23 cellular contexts compared by ENCODE assay signal in genomic region chr4:85482000-85482738, GRCh38. TPM values are rescaled to one million over a fixed set of nuclear protein-coding genes. Genes with fewer than 3 reads are reported as not detected.
A peak's percentile ranks its signal among the peaks of the same experiment; 100 is the strongest.
DNase-seq lines count a peak whose midpoint lies in the region; ATAC-seq and TF ChIP-seq lines count a peak whose summit lies in the region.
"Had no signal": no experiment of that assay in that cellular context is flagged by ENCODE, and none has a peak within 500 bp of the region (broad histone marks: within the 10 kb centered on the region; RNA-seq: fewer than 3 reads in every experiment).

No MANE protein-coding gene starts in this region.

- ATAC-seq in GM21423 (IDR thresholded peaks at IDR 0.05; ENCODE audit: unreplicated experiment) (peak; percentile 27), activated B cell treated with CpG ODN at 0.5 μM for 24 hours (ENCODE audit: low read depth) (peak; percentile 35), HG02884 (IDR thresholded peaks at IDR 0.05; ENCODE audit: unreplicated experiment) (no peak)
- ATAC-seq in stimulated activated naive B cell treated with anti-CD40 and anti-IgM and Interleukin-4, amounts not matched to agents 10 μg/mL and 1 μg/mL and 100 μg/mL, for 72 hours (replicated peaks), result peak; percentile 65 to 70
- ATAC-seq: heart left ventricle had no signal

- H3K27me3 Mint-ChIP-seq in activated B cell treated with CpG ODN at 0.5 μM for 24 hours, result no peaks in the 10 kb centered on the region
- H3K27me3 Mint-ChIP-seq in stimulated activated naive B cell treated with anti-CD40 and anti-IgM and Interleukin-4, amounts not matched to agents 10 μg/mL and 1 μg/mL and 100 μg/mL, for 72 hours, result no peaks in the 10 kb centered on the region
- no peaks in the 10 kb centered on the region for H3K27me3 Mint-ChIP-seq in Calu3 (ENCODE audit: unreplicated experiment)

- no peaks in the 10 kb centered on the region for H3F3A ChIP-seq in smooth muscle cell (ENCODE audit: low read depth)

- no peaks in the 10 kb centered on the region for H3K4me1 ChIP-seq in smooth muscle cell (ENCODE audit: low read depth)

- CTCF ChIA-PET in activated B cell treated with CpG ODN at 0.5 μM for 24 hours (lab: Charles Lee) (no interaction called here), Calu3 (lab: Charles Lee) (no interaction called here)

- H3K4me3 Mint-ChIP-seq in activated B cell treated with CpG ODN at 0.5 μM for 24 hours (peak overlapping the region; percentile 9), Calu3 (ENCODE audit: low read depth, unreplicated experiment) (no peak overlapping the region)
- peak overlapping the region in 1 of 2 donors; percentile 48 for H3K4me3 Mint-ChIP-seq in stimulated activated naive B cell treated with anti-CD40 and anti-IgM and Interleukin-4, amounts not matched to agents 10 μg/mL and 1 μg/mL and 100 μg/mL, for 72 hours
- H3K4me3 Mint-ChIP-seq: activated CD4-positive, alpha-beta memory T cell treated with anti-CD3 and anti-CD28 coated beads for 36 hours; immature natural killer cell had no signal

- H3K4me1 Mint-ChIP-seq in activated B cell treated with CpG ODN at 0.5 μM for 24 hours (peaks cover 69% of the 10 kb centered on the region), Calu3 (ENCODE audit: low read depth, unreplicated experiment) (no peaks in the 10 kb centered on the region)
- H3K4me1 Mint-ChIP-seq in stimulated activated naive B cell treated with anti-CD40 and anti-IgM and Interleukin-4, amounts not matched to agents 10 μg/mL and 1 μg/mL and 100 μg/mL, for 72 hours, result peaks cover 38 to 42% of the 10 kb centered on the region in 2 donors
- H3K4me1 Mint-ChIP-seq: immature natural killer cell had no signal

- peaks cover 23% of the 10 kb centered on the region for H3K36me3 Mint-ChIP-seq in activated B cell treated with CpG ODN at 0.5 μM for 24 hours (ENCODE audit: low read depth)
- peaks cover 0 to 4% of the 10 kb centered on the region in 2 donors for H3K36me3 Mint-ChIP-seq in stimulated activated naive B cell treated with anti-CD40 and anti-IgM and Interleukin-4, amounts not matched to agents 10 μg/mL and 1 μg/mL and 100 μg/mL, for 72 hours
- H3K36me3 Mint-ChIP-seq in Calu3 (ENCODE audit: insufficient read depth, unreplicated experiment), result no peaks in the 10 kb centered on the region
- H3K36me3 Mint-ChIP-seq: activated CD4-positive, alpha-beta memory T cell treated with anti-CD3 and anti-CD28 coated beads for 36 hours; immature natural killer cell had no signal

- no TSS peak for BruUV-seq in Calu3 (replicated peaks; lab: Mats Ljungman, UMichigan)

- peaks cover 20% of the 10 kb centered on the region for H3K79me2 ChIP-seq in smooth muscle cell (ENCODE audit: low read depth)

- intact Hi-C loops in activated B cell treated with CpG ODN at 0.5 μM for 24 hours (cut with micrococcal nuclease) (loop anchor here (2.0 kb wide), 1 partner anchor 17 kb away; no protein-coding TSS in a partner anchor), Calu3 (cut with micrococcal nuclease; ENCODE audit: unreplicated experiment) (no loop called here)

- DNase-seq in NB4 (ENCODE audit: low read depth) (peak; percentile 8), activated B cell treated with CpG ODN at 0.5 μM for 24 hours (no peak), smooth muscle cell (lab: John Stamatoyannopoulos, UW; ENCODE audit: unreplicated experiment) (no peak), T-helper 9 cell (no peak), Calu3 (no peak)
- no peak for DNase-seq in stimulated activated naive B cell treated with anti-CD40 and anti-IgM and Interleukin-4, amounts not matched to agents 10 μg/mL and 1 μg/mL and 100 μg/mL, for 72 hours
- DNase-seq: activated CD4-positive, alpha-beta memory T cell treated with anti-CD3 and anti-CD28 coated beads for 36 hours; activated naive CD4-positive, alpha-beta T cell treated with Interleukin-2 at 50 U/mL for 16 hours; activated T-cell treated with anti-CD3 and anti-CD28 coated beads, Interleukin-2, amount 50 U/mL, for 1 hour; dermis blood vessel endothelial cell; DMS79 treated with DMSO at 0.1 percent for 48 hours; GM23248; heart left ventricle; immature natural killer cell; left ventricle myocardium inferior; NCI-H524 treated with DMSO at 0.1 percent for 48 hours; SIG-M5; stimulated activated CD4-positive, alpha-beta T cell treated with anti-CD3 and anti-CD28 coated beads, Interleukin-4, amount 100 ng/mL, for 4 hours; substantia nigra; T-helper 1 cell had no signal

- POLR2A ChIA-PET in activated B cell treated with CpG ODN at 0.5 μM for 24 hours (lab: Charles Lee), result interaction anchor here (1.4 kb wide), 1 partner anchor 56 kb away, joined by 3 read pairs; no protein-coding TSS in a partner anchor

- TF ChIP-seq CTCF in NB4 (IDR thresholded peaks at IDR 0.05; ENCODE audit: low read depth, low read length) (no peak), activated B cell treated with CpG ODN at 0.5 μM for 24 hours (IDR thresholded peaks at IDR 0.05) (no peak), smooth muscle cell (IDR thresholded peaks at IDR 0.05; ENCODE audit: borderline replicate concordance, insufficient read depth, poor library complexity, severe bottlenecking) (no peak), Calu3 (IDR thresholded peaks at IDR 0.05; ENCODE audit: unreplicated experiment) (no peak)

- no peak for TF ChIP-seq POLR2A in NB4 (IDR thresholded peaks at IDR 0.05; ENCODE audit: extremely low read depth, insufficient read length)

- H3K27ac Mint-ChIP-seq in activated B cell treated with CpG ODN at 0.5 μM for 24 hours (peak overlapping the region; percentile 81), Calu3 (ENCODE audit: unreplicated experiment) (no peak overlapping the region)
- peak overlapping the region; percentile 78 for H3K27ac Mint-ChIP-seq in stimulated activated naive B cell treated with anti-CD40 and anti-IgM and Interleukin-4, amounts not matched to agents 10 μg/mL and 1 μg/mL and 100 μg/mL, for 72 hours
- H3K27ac Mint-ChIP-seq: activated CD4-positive, alpha-beta memory T cell treated with anti-CD3 and anti-CD28 coated beads for 36 hours; immature natural killer cell had no signal

- no peaks in the 10 kb centered on the region for H3K9me3 ChIP-seq in smooth muscle cell (replicated peaks; ENCODE audit: low read depth)
- H3K9me3 ChIP-seq: heart left ventricle, left ventricle myocardium inferior had no signal

- no peak overlapping the region for H2AFZ ChIP-seq in smooth muscle cell (ENCODE audit: low read depth)
- H2AFZ ChIP-seq: GM23248 had no signal

- H3K9me3 Mint-ChIP-seq in activated B cell treated with CpG ODN at 0.5 μM for 24 hours (no peaks in the 10 kb centered on the region), Calu3 (ENCODE audit: low read depth, unreplicated experiment) (no peaks in the 10 kb centered on the region)
- no peaks in the 10 kb centered on the region for H3K9me3 Mint-ChIP-seq in stimulated activated naive B cell treated with anti-CD40 and anti-IgM and Interleukin-4, amounts not matched to agents 10 μg/mL and 1 μg/mL and 100 μg/mL, for 72 hours
- H3K9me3 Mint-ChIP-seq: activated CD4-positive, alpha-beta memory T cell treated with anti-CD3 and anti-CD28 coated beads for 36 hours had no signal

- no peaks in the 10 kb centered on the region for H3K36me3 ChIP-seq in smooth muscle cell (ENCODE audit: low read depth)
- H3K36me3 ChIP-seq: heart left ventricle, left ventricle myocardium inferior had no signal

- no peak overlapping the region for H3K27ac ChIP-seq in smooth muscle cell (ENCODE audit: low read depth)
- H3K27ac ChIP-seq: GM23248, heart left ventricle, KMS-11, left ventricle myocardium inferior had no signal

- H3K4me2 ChIP-seq in smooth muscle cell, result no peak overlapping the region
- H3K4me2 ChIP-seq: KMS-11 had no signal

- H4K20me1 ChIP-seq in smooth muscle cell (ENCODE audit: low read depth), result no peaks in the 10 kb centered on the region

- 72% methylated on average over 5 of the region's 5 CpGs for WGBS in smooth muscle cell (ENCODE audit: low lambda C conversion rate)

- no peak overlapping the region for H3K9ac ChIP-seq in smooth muscle cell (ENCODE audit: low read depth)
- H3K9ac ChIP-seq: GM23248, KMS-11 had no signal

- H3K4me3 ChIP-seq in NB4 (ENCODE audit: low read depth, low read length), result no peak overlapping the region
- no peak overlapping the region for H3K4me3 ChIP-seq in smooth muscle cell
- H3K4me3 ChIP-seq: GM23248, heart left ventricle, left ventricle myocardium inferior had no signal

- no peaks in the 10 kb centered on the region for H3K27me3 ChIP-seq in smooth muscle cell (ENCODE audit: low read depth)
- H3K27me3 ChIP-seq: heart left ventricle had no signal

RNA-seq across cellular contexts. Expression of gene ARHGAP24, which starts 7.2 kb away (rescaled TPM):
- total RNA-seq in activated B cell treated with CpG ODN at 0.5 μM for 24 hours (155 and 231 TPM in 2 replicates), smooth muscle cell (15.7 and 18.2 TPM in 2 replicates), Calu3 (2022) (9.7 and 10.2 TPM in 2 replicates)
- 4.9 and 5.3 TPM in 2 replicates for polyA plus RNA-seq in smooth muscle cell
- total RNA-seq: activated CD4-positive, alpha-beta memory T cell treated with anti-CD3 and anti-CD28 coated beads for 36 hours had no signal
